In genomic region chr3:79233431-79234060, GRCh38 we compare ENCODE assay signal across 19 cellular contexts.
"Had no signal": no experiment of that assay in that cellular context is flagged by ENCODE, and none has a peak within 500 bp of the region (broad histone marks: within the 10 kb centered on the region; RNA-seq: fewer than 3 reads in every experiment).

No MANE protein-coding gene starts in this region.

- H3K9me3 ChIP-seq: esophagus squamous epithelium, testis, uterus had no signal

- H3K27me3 ChIP-seq: esophagus squamous epithelium, heart right ventricle, spleen, testis, uterus had no signal

- ATAC-seq: heart right ventricle; left cardiac atrium; natural killer cell treated with Interleukin-12 subunit alpha and Interleukin-12 subunit beta and Interleukin-15 and Interleukin-18, amount 100 ng/mL, for 72 hours had no signal

- H3K4me3 ChIP-seq: coronary artery, esophagus squamous epithelium, heart right ventricle, spleen, testis, uterus had no signal

- H3K27ac ChIP-seq: coronary artery, esophagus squamous epithelium, heart right ventricle, spleen, testis, uterus had no signal

- H3K4me1 ChIP-seq: esophagus squamous epithelium, heart right ventricle, spleen, testis, uterus had no signal

- FAIRE-seq: islet of Langerhans had no signal

- DNase-seq: activated naive CD4-positive, alpha-beta T cell treated with Interleukin-2 at 50 U/mL for 16 hours; activated naive CD8-positive, alpha-beta T cell treated with anti-CD3 and anti-CD28 coated beads for 36 hours; activated T-cell treated with anti-CD3 and anti-CD28 coated beads, Interleukin-2, amount 50 U/mL, for 48 hours; amniotic stem cell; cerebellar nuclear complex; esophagus squamous epithelium; heart right ventricle; left cardiac atrium; retina; spleen; stimulated activated CD4-positive, alpha-beta T cell treated with anti-CD3 and anti-CD28 coated beads, Interleukin-4, amount 100 ng/mL, for 1 hour; stimulated activated naive CD4-positive, alpha-beta T cell; T-helper 9 cell; testis; trophoblast cell; uterus had no signal

- H3K36me3 ChIP-seq: esophagus squamous epithelium, heart right ventricle, spleen, uterus had no signal
